ENCODE assay signal across 19 cellular contexts in the genomic region with DNA sequence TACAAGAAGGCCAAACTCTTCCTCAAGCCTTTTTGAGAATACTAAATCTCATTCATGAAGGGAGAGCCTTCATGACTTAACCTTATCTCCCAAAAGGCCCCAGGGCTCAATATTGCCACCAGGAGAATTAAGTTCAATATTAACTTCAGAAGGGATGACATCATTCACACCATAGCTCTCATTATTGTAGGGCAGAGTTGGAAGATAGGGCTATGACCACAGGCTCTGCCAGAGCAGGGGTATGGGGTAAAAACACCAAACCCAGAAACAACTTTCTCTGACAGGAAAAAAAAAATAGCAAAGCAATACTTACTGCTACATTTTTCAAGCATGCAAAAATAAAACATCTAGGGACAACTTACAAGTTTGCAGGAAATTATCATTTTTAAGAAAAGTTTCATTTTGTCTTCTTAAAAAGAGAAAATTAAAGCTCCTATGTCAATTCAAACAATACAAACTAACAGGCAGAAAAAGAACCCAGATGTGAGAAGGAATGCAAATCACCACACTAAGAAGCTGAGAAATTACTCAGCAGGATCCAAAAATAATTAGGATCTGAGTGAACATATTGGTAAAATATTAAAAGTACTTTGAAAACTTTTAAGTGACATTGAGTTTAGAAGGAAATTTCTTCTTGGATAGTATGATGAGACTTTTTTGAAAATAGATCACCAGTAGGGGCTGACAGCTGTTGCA.
"Had no signal": no experiment of that assay in that cellular context is flagged by ENCODE, and none has a peak within 500 bp of the region (broad histone marks: within the 10 kb centered on the region; RNA-seq: fewer than 3 reads in every experiment).

No MANE protein-coding gene starts in this region.

- H3K4me3 ChIP-seq: breast epithelium, colonic mucosa, SK-N-MC had no signal

- ATAC-seq: activated CD4-positive, alpha-beta T cell treated with anti-CD3 and anti-CD28 coated beads for 36 hours; PC-3 had no signal

- H3K27ac ChIP-seq: breast epithelium, colonic mucosa, SK-N-MC, VCaP had no signal

- H3K9me3 ChIP-seq: breast epithelium, colonic mucosa had no signal

- DNase-seq: activated CD4-positive, alpha-beta memory T cell treated with anti-CD3 and anti-CD28 coated beads, Interleukin-2, amount 10 ng/mL, durations not matched to agents 7 days and 5 days; activated CD4-positive, alpha-beta T cell treated with anti-CD3 and anti-CD28 coated beads for 36 hours; activated CD4-positive, alpha-beta T cell treated with anti-CD3 and anti-CD28 coated beads, Interleukin-2, amount 50 U/mL, for 1 hour; aorta; caudate nucleus; colonic mucosa; MM.1S; NCI-H1105 treated with DMSO at 0.1 percent for 48 hours; NCI-H1436 treated with DMSO at 0.1 percent for 48 hours; NCI-H187; NCI-H2081; NCI-H446; NCI-H524; PC-3; SHP77 treated with DMSO at 0.1 percent for 48 hours; T-helper 1 cell had no signal

- H3K36me3 ChIP-seq: breast epithelium, colonic mucosa had no signal

- H3K27me3 ChIP-seq: breast epithelium, colonic mucosa had no signal

- H3K4me1 ChIP-seq: breast epithelium, colonic mucosa had no signal
